ENCODE assay signal across 1 cellular context in genomic region chr9:125706661-125707539, GRCh38.
A peak's percentile ranks its signal among the peaks of the same experiment; 100 is the strongest.
TF ChIP-seq lines count a peak whose summit lies in the region.

TSS of gene MAPKAP1 (minus strand) at chr9:125707208. CDS start at chr9:125672574, 34,634 bp downstream.

TF ChIP-seq in HepG2, 621 proteins besides CTCF, POLR2A, EP300 and RAD21 (continued from another document):
- TF ChIP-seq, protein P1, sequence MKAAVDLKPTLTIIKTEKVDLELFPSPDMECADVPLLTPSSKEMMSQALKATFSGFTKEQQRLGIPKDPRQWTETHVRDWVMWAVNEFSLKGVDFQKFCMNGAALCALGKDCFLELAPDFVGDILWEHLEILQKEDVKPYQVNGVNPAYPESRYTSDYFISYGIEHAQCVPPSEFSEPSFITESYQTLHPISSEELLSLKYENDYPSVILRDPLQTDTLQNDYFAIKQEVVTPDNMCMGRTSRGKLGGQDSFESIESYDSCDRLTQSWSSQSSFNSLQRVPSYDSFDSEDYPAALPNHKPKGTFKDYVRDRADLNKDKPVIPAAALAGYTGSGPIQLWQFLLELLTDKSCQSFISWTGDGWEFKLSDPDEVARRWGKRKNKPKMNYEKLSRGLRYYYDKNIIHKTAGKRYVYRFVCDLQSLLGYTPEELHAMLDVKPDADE (CRISPR knock-in tag; IDR thresholded peaks at IDR 0.05): no peak
- TF ChIP-seq ZNF326 (CRISPR knock-in tag; IDR thresholded peaks at IDR 0.05; ENCODE audit: borderline replicate concordance): no peak
- TF ChIP-seq, protein P2, sequence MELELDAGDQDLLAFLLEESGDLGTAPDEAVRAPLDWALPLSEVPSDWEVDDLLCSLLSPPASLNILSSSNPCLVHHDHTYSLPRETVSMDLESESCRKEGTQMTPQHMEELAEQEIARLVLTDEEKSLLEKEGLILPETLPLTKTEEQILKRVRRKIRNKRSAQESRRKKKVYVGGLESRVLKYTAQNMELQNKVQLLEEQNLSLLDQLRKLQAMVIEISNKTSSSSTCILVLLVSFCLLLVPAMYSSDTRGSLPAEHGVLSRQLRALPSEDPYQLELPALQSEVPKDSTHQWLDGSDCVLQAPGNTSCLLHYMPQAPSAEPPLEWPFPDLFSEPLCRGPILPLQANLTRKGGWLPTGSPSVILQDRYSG (CRISPR knock-in tag; IDR thresholded peaks at IDR 0.05): no peak
- no peak for TF ChIP-seq ZNF317 (CRISPR knock-in tag; IDR thresholded peaks at IDR 0.05)
- no peak for TF ChIP-seq NFRKB (IDR thresholded peaks at IDR 0.05)
- no peak for TF ChIP-seq ZBTB20 (CRISPR knock-in tag; IDR thresholded peaks at IDR 0.05; ENCODE audit: borderline replicate concordance, low read depth)
- TF ChIP-seq, protein P3, sequence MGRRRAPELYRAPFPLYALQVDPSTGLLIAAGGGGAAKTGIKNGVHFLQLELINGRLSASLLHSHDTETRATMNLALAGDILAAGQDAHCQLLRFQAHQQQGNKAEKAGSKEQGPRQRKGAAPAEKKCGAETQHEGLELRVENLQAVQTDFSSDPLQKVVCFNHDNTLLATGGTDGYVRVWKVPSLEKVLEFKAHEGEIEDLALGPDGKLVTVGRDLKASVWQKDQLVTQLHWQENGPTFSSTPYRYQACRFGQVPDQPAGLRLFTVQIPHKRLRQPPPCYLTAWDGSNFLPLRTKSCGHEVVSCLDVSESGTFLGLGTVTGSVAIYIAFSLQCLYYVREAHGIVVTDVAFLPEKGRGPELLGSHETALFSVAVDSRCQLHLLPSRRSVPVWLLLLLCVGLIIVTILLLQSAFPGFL (CRISPR knock-in tag; IDR thresholded peaks at IDR 0.05): no peak
- TF ChIP-seq CREM (IDR thresholded peaks at IDR 0.05): peak; percentile 22; the same call in 1 of the 2 replicates
- TF ChIP-seq CREM (CRISPR knock-in tag; IDR thresholded peaks at IDR 0.05): no peak
- no peak for TF ChIP-seq ZBTB2 (CRISPR knock-in tag; IDR thresholded peaks at IDR 0.05; ENCODE audit: low read depth)
- TF ChIP-seq BCL3 (CRISPR knock-in tag; IDR thresholded peaks at IDR 0.05): no peak; the same call in 1 of the 2 replicates
- peak; percentile 58; the same call in 1 of the 2 replicates for TF ChIP-seq MXD1 (CRISPR knock-in tag; IDR thresholded peaks at IDR 0.05)
- TF ChIP-seq LCORL (IDR thresholded peaks at IDR 0.05): no peak
- TF ChIP-seq LCORL (CRISPR knock-in tag; IDR thresholded peaks at IDR 0.05): no peak
- no peak for TF ChIP-seq NFIC (IDR thresholded peaks at IDR 0.05; ENCODE audit: low read length)
- no peak for TF ChIP-seq HMGA1 (CRISPR knock-in tag; conservative IDR thresholded peaks at IDR 0.05)
- no peak; the same call in 1 of the 2 replicates for TF ChIP-seq ATF7-NPFF (CRISPR knock-in tag; IDR thresholded peaks at IDR 0.05; ENCODE audit: low read depth)
- TF ChIP-seq ZIK1 (CRISPR knock-in tag; IDR thresholded peaks at IDR 0.05; ENCODE audit: borderline replicate concordance, low read depth): no peak; the same call in 1 of the 2 replicates
- no peak; the same call in 1 of the 2 replicates for TF ChIP-seq SMAD9 (CRISPR knock-in tag; IDR thresholded peaks at IDR 0.05)
- no peak for TF ChIP-seq TFDP1 (CRISPR knock-in tag; IDR thresholded peaks at IDR 0.05; ENCODE audit: borderline replicate concordance)
